17 cellular contexts compared by ENCODE assay signal in genomic region chrX:39640866-39641265, GRCh38.
DNase-seq lines count a peak whose midpoint lies in the region; ATAC-seq lines count a peak whose summit lies in the region.
"Had no signal": no experiment of that assay in that cellular context is flagged by ENCODE, and none has a peak within 500 bp of the region (broad histone marks: within the 10 kb centered on the region; RNA-seq: fewer than 3 reads in every experiment).

No MANE protein-coding gene starts in this region.

- CTCF ChIA-PET in activated naive CD4-positive, alpha-beta T cell treated with anti-CD3 and anti-CD28 coated beads, Interleukin-2, amount 10 ng/mL, durations not matched to agents 7 days and 5 days (lab: Charles Lee), result no interaction called here

- H3K4me1 Mint-ChIP-seq in activated naive CD4-positive, alpha-beta T cell treated with anti-CD3 and anti-CD28 coated beads, Interleukin-2, amount 10 ng/mL, durations not matched to agents 7 days and 5 days, result no peaks in the 10 kb centered on the region
- peaks cover 31% of the 10 kb centered on the region for H3K4me1 Mint-ChIP-seq in activated T-helper 1 cell treated with anti-CD3 and anti-CD28 coated beads, Interleukin-12 subunit alpha, Interleukin-12 subunit beta, Interleukin-2, Interleukin-4 antibody, amounts not matched to agents 30 ng/mL and 10 ng/mL and 1 ng/mL, durations not matched to agents 14 hours and 24 hours and 36 hours (ENCODE audit: low read depth)
- peaks cover 6% of the 10 kb centered on the region for H3K4me1 Mint-ChIP-seq in stimulated activated memory B cell treated with anti-CD40 and anti-IgM and Interleukin-4, amounts not matched to agents 10 μg/mL and 1 μg/mL and 100 μg/mL, for 72 hours

- H3K9me3 ChIP-seq in BLaER1 treated with 17β-estradiol and CSF1 and Interleukin-3, amounts not matched to agents 10 nM and 100 nM (replicated peaks in 1 of 11), result peaks cover 0 to 11% (median 6%) of the 10 kb centered on the region in 11 experiments; a peak in 12 of 22 replicates

- no peaks in the 10 kb centered on the region for H4K20me1 ChIP-seq in BLaER1 treated with 17β-estradiol and CSF1 and Interleukin-3, amounts not matched to agents 10 nM and 100 nM

- no peak for DNase-seq in activated naive CD4-positive, alpha-beta T cell treated with anti-CD3 and anti-CD28 coated beads, Interleukin-2, amount 50 U/mL, for 72 hours (ENCODE audit: low spot score in 2 of 2)
- DNase-seq in activated naive CD4-positive, alpha-beta T cell treated with anti-CD3 and anti-CD28 coated beads, Interleukin-2, amount 10 ng/mL, durations not matched to agents 7 days and 5 days, result no peak
- no peak for DNase-seq in activated T-helper 1 cell treated with anti-CD3 and anti-CD28 coated beads, Interleukin-12 subunit alpha, Interleukin-12 subunit beta, Interleukin-2, Interleukin-4 antibody, amounts not matched to agents 30 ng/mL and 10 ng/mL and 1 ng/mL, durations not matched to agents 14 hours and 24 hours and 36 hours (ENCODE audit: low spot score)
- DNase-seq in NOMO-1 (lab: John Stamatoyannopoulos, UW; ENCODE audit: unreplicated experiment in 2 of 2) (no peak), SHP77 treated with DMSO at 0.1 percent for 48 hours (lab: John Stamatoyannopoulos, UW) (no peak), posterior vena cava (ENCODE audit: low spot score) (no peak)
- DNase-seq: 8988T; AML-193; C1 segment of cervical spinal cord; Calu3; CD4-positive, alpha-beta T cell; DMS79; GM23248; H7 had no signal

- peak overlapping the region; percentile 25 to 80 (median 69); a peak in 19 of 22 replicates for H3K4me2 ChIP-seq in BLaER1 treated with 17β-estradiol and CSF1 and Interleukin-3, amounts not matched to agents 10 nM and 100 nM

- ATAC-seq in activated naive CD4-positive, alpha-beta T cell treated with anti-CD3 and anti-CD28 coated beads, Interleukin-2, amount 50 U/mL, for 72 hours, result peak; percentile 35 to 55
- peak; percentile 34 for ATAC-seq in stimulated activated memory B cell treated with anti-CD40 and anti-IgM and Interleukin-4, amounts not matched to agents 10 μg/mL and 1 μg/mL and 100 μg/mL, for 72 hours

- no peaks in the 10 kb centered on the region; a peak in 1 of 22 replicates for H3K27me3 ChIP-seq in BLaER1 treated with 17β-estradiol and CSF1 and Interleukin-3, amounts not matched to agents 10 nM and 100 nM

- H3K4me1 ChIP-seq in BLaER1 treated with 17β-estradiol and CSF1 and Interleukin-3, amounts not matched to agents 10 nM and 100 nM, result peaks cover 15 to 58% (median 54%) of the 10 kb centered on the region in 10 experiments

- H3K27ac ChIP-seq in BLaER1 treated with 17β-estradiol and CSF1 and Interleukin-3, amounts not matched to agents 10 nM and 100 nM, result peak overlapping the region in 6 of 11 experiments; percentile 16 to 59 (median 32); a peak in 7 of 22 replicates
- H3K27ac ChIP-seq: GM23248, HL-60 had no signal

- no peaks in the 10 kb centered on the region for H3K9me3 Mint-ChIP-seq in activated naive CD4-positive, alpha-beta T cell treated with anti-CD3 and anti-CD28 coated beads, Interleukin-2, amount 50 U/mL, for 72 hours
- H3K9me3 Mint-ChIP-seq in activated naive CD4-positive, alpha-beta T cell treated with anti-CD3 and anti-CD28 coated beads, Interleukin-2, amount 10 ng/mL, durations not matched to agents 7 days and 5 days, result no peaks in the 10 kb centered on the region
- H3K9me3 Mint-ChIP-seq in activated T-helper 1 cell treated with anti-CD3 and anti-CD28 coated beads, Interleukin-12 subunit alpha, Interleukin-12 subunit beta, Interleukin-2, Interleukin-4 antibody, amounts not matched to agents 30 ng/mL and 10 ng/mL and 1 ng/mL, durations not matched to agents 14 hours and 24 hours and 36 hours, result no peaks in the 10 kb centered on the region
- H3K9me3 Mint-ChIP-seq in stimulated activated memory B cell treated with anti-CD40 and anti-IgM and Interleukin-4, amounts not matched to agents 10 μg/mL and 1 μg/mL and 100 μg/mL, for 72 hours, result peaks cover 3% of the 10 kb centered on the region
- H3K9me3 Mint-ChIP-seq: CD4-positive, alpha-beta T cell had no signal

- H3K27me3 Mint-ChIP-seq in activated naive CD4-positive, alpha-beta T cell treated with anti-CD3 and anti-CD28 coated beads, Interleukin-2, amount 10 ng/mL, durations not matched to agents 7 days and 5 days, result no peaks in the 10 kb centered on the region
- H3K27me3 Mint-ChIP-seq in activated T-helper 1 cell treated with anti-CD3 and anti-CD28 coated beads, Interleukin-12 subunit alpha, Interleukin-12 subunit beta, Interleukin-2, Interleukin-4 antibody, amounts not matched to agents 30 ng/mL and 10 ng/mL and 1 ng/mL, durations not matched to agents 14 hours and 24 hours and 36 hours (ENCODE audit: insufficient read depth), result no peaks in the 10 kb centered on the region
- H3K27me3 Mint-ChIP-seq in stimulated activated memory B cell treated with anti-CD40 and anti-IgM and Interleukin-4, amounts not matched to agents 10 μg/mL and 1 μg/mL and 100 μg/mL, for 72 hours, result peaks cover 23% of the 10 kb centered on the region
- H3K27me3 Mint-ChIP-seq: CD4-positive, alpha-beta T cell had no signal

- no peak overlapping the region for H3K4me3 ChIP-seq in BLaER1 treated with 17β-estradiol and CSF1 and Interleukin-3, amounts not matched to agents 10 nM and 100 nM
- H3K4me3 ChIP-seq: GM23248 had no signal

- no peak overlapping the region for H3K4me3 Mint-ChIP-seq in activated naive CD4-positive, alpha-beta T cell treated with anti-CD3 and anti-CD28 coated beads, Interleukin-2, amount 10 ng/mL, durations not matched to agents 7 days and 5 days
- H3K4me3 Mint-ChIP-seq in activated T-helper 1 cell treated with anti-CD3 and anti-CD28 coated beads, Interleukin-12 subunit alpha, Interleukin-12 subunit beta, Interleukin-2, Interleukin-4 antibody, amounts not matched to agents 30 ng/mL and 10 ng/mL and 1 ng/mL, durations not matched to agents 14 hours and 24 hours and 36 hours, result no peak overlapping the region
- H3K4me3 Mint-ChIP-seq in stimulated activated memory B cell treated with anti-CD40 and anti-IgM and Interleukin-4, amounts not matched to agents 10 μg/mL and 1 μg/mL and 100 μg/mL, for 72 hours, result no peak overlapping the region
- H3K4me3 Mint-ChIP-seq: CD4-positive, alpha-beta T cell had no signal

- H3K36me3 ChIP-seq in BLaER1 treated with 17β-estradiol and CSF1 and Interleukin-3, amounts not matched to agents 10 nM and 100 nM, result no peaks in the 10 kb centered on the region

- H3K36me3 Mint-ChIP-seq in activated naive CD4-positive, alpha-beta T cell treated with anti-CD3 and anti-CD28 coated beads, Interleukin-2, amount 50 U/mL, for 72 hours, result no peaks in the 10 kb centered on the region
- no peaks in the 10 kb centered on the region for H3K36me3 Mint-ChIP-seq in activated naive CD4-positive, alpha-beta T cell treated with anti-CD3 and anti-CD28 coated beads, Interleukin-2, amount 10 ng/mL, durations not matched to agents 7 days and 5 days
- H3K36me3 Mint-ChIP-seq in activated T-helper 1 cell treated with anti-CD3 and anti-CD28 coated beads, Interleukin-12 subunit alpha, Interleukin-12 subunit beta, Interleukin-2, Interleukin-4 antibody, amounts not matched to agents 30 ng/mL and 10 ng/mL and 1 ng/mL, durations not matched to agents 14 hours and 24 hours and 36 hours (ENCODE audit: low read depth), result no peaks in the 10 kb centered on the region
- H3K36me3 Mint-ChIP-seq in stimulated activated memory B cell treated with anti-CD40 and anti-IgM and Interleukin-4, amounts not matched to agents 10 μg/mL and 1 μg/mL and 100 μg/mL, for 72 hours, result no peaks in the 10 kb centered on the region

- H3K9ac ChIP-seq in BLaER1 treated with 17β-estradiol and CSF1 and Interleukin-3, amounts not matched to agents 10 nM and 100 nM, result peak overlapping the region in 3 of 11 experiments; percentile 4 to 31 (median 9); a peak in 2 of 22 replicates
- H3K9ac ChIP-seq: GM23248 had no signal

- H3K27ac Mint-ChIP-seq in activated naive CD4-positive, alpha-beta T cell treated with anti-CD3 and anti-CD28 coated beads, Interleukin-2, amount 50 U/mL, for 72 hours, result peak overlapping the region in 1 of 2 donors; percentile 3
- no peak overlapping the region for H3K27ac Mint-ChIP-seq in activated naive CD4-positive, alpha-beta T cell treated with anti-CD3 and anti-CD28 coated beads, Interleukin-2, amount 10 ng/mL, durations not matched to agents 7 days and 5 days
- H3K27ac Mint-ChIP-seq in activated T-helper 1 cell treated with anti-CD3 and anti-CD28 coated beads, Interleukin-12 subunit alpha, Interleukin-12 subunit beta, Interleukin-2, Interleukin-4 antibody, amounts not matched to agents 30 ng/mL and 10 ng/mL and 1 ng/mL, durations not matched to agents 14 hours and 24 hours and 36 hours, result peak overlapping the region; percentile 79
- H3K27ac Mint-ChIP-seq in stimulated activated memory B cell treated with anti-CD40 and anti-IgM and Interleukin-4, amounts not matched to agents 10 μg/mL and 1 μg/mL and 100 μg/mL, for 72 hours, result peak overlapping the region; percentile 57
- H3K27ac Mint-ChIP-seq: CD4-positive, alpha-beta T cell had no signal

- intact Hi-C loops in activated T-helper 1 cell treated with anti-CD3 and anti-CD28 coated beads, Interleukin-12 subunit alpha, Interleukin-12 subunit beta, Interleukin-2, Interleukin-4 antibody, amounts not matched to agents 30 ng/mL and 10 ng/mL and 1 ng/mL, durations not matched to agents 14 hours and 24 hours and 36 hours (cut with micrococcal nuclease), result no loop called here
- intact Hi-C loops in posterior vena cava (cut with DNase I), result no loop called here
